13 cellular contexts compared by ENCODE assay signal in the genomic region with DNA sequence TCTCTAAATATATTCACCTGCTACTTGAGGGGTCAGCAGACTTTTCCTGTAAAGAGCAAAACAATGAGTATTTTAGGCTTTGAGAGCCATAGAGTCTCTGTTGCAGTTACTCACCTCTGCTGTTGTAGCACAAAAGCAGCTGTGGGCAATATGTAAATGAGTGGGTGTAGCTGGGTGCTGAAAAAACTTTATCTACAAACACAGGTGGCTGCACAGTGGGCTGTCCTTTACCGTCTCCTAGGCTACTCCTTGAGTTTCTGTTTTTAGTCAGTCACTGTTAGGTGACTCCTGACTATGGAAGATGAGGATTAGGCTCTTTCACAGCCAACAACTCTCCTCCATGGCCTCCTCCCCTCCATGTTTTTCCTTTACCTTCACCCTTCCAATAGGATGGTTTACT.
DNase-seq lines count a peak whose midpoint lies in the region; ATAC-seq and TF ChIP-seq lines count a peak whose summit lies in the region.
"Had no signal": no experiment of that assay in that cellular context is flagged by ENCODE, and none has a peak within 500 bp of the region (broad histone marks: within the 10 kb centered on the region; RNA-seq: fewer than 3 reads in every experiment).

No MANE protein-coding gene starts in this region.

- TF ChIP-seq CTCF in activated B cell treated with CpG ODN at 0.5 μM for 24 hours (IDR thresholded peaks at IDR 0.05), result no peak

- peak overlapping the region; percentile 70 for H3K4me3 Mint-ChIP-seq in activated B cell treated with CpG ODN at 0.5 μM for 24 hours
- H3K4me3 Mint-ChIP-seq: CD8-positive, alpha-beta T cell had no signal

- H3K36me3 Mint-ChIP-seq in activated B cell treated with CpG ODN at 0.5 μM for 24 hours (ENCODE audit: low read depth), result peaks cover 16% of the 10 kb centered on the region
- H3K36me3 Mint-ChIP-seq: CD8-positive, alpha-beta T cell had no signal

- intact Hi-C loops in activated B cell treated with CpG ODN at 0.5 μM for 24 hours (cut with micrococcal nuclease) (loop anchor here (1.0 to 5.0 kb wide), 3 partner anchors 16 to 203 kb away; no protein-coding TSS in a partner anchor), posterior vena cava (cut with DNase I) (no loop called here)

- ATAC-seq in GM19397 (IDR thresholded peaks at IDR 0.05; ENCODE audit: unreplicated experiment), result peak; percentile 53
- peak; percentile 91 for ATAC-seq in HG03439 (IDR thresholded peaks at IDR 0.05; ENCODE audit: unreplicated experiment)
- ATAC-seq in activated B cell treated with CpG ODN at 0.5 μM for 24 hours (ENCODE audit: low read depth), result peak; percentile 65
- ATAC-seq: CD8-positive, alpha-beta T cell had no signal

- H3K27ac Mint-ChIP-seq in activated B cell treated with CpG ODN at 0.5 μM for 24 hours, result peak overlapping the region; percentile 93
- H3K27ac Mint-ChIP-seq: CD8-positive, alpha-beta T cell had no signal

- H3K27me3 Mint-ChIP-seq in activated B cell treated with CpG ODN at 0.5 μM for 24 hours, result no peaks in the 10 kb centered on the region

- peak; percentile 8 for DNase-seq in COLO668 (lab: John Stamatoyannopoulos, UW; ENCODE audit: unreplicated experiment)
- no peak for DNase-seq in activated B cell treated with CpG ODN at 0.5 μM for 24 hours
- no peak for DNase-seq in GOT3 (lab: John Stamatoyannopoulos, UW)
- no peak for DNase-seq in NCI-H1694 treated with DMSO at 0.1 percent for 48 hours (lab: John Stamatoyannopoulos, UW)
- no peak for DNase-seq in midbrain (lab: John Stamatoyannopoulos, UW)
- no peak for DNase-seq in posterior vena cava (ENCODE audit: low spot score)
- DNase-seq: activated CD8-positive, alpha-beta memory T cell treated with anti-CD3 and anti-CD28 coated beads, Interleukin-2, amount 50 U/mL, for 4 hours; CD8-positive, alpha-beta T cell; foreskin melanocyte; NCI-H2029 treated with DMSO at 0.1 percent for 48 hours; stimulated activated CD8-positive, alpha-beta memory T cell treated with anti-CD3 and anti-CD28 coated beads, Interleukin-4, amount 100 ng/mL, for 48 hours had no signal

- peaks cover 72% of the 10 kb centered on the region for H3K4me1 Mint-ChIP-seq in activated B cell treated with CpG ODN at 0.5 μM for 24 hours

- POLR2A ChIA-PET in activated B cell treated with CpG ODN at 0.5 μM for 24 hours (lab: Charles Lee), result interaction anchor here (0.7 to 1.2 kb wide), 4 partner anchors 15 to 198 kb away, joined by 3 to 8 read pairs (median 6); no protein-coding TSS in a partner anchor

- CTCF ChIA-PET in activated B cell treated with CpG ODN at 0.5 μM for 24 hours (lab: Charles Lee), result interaction anchor here (0.7 to 0.8 kb wide), 2 partner anchors 21 to 42 kb away, joined by 3 read pairs; no protein-coding TSS in a partner anchor

- peaks cover 16% of the 10 kb centered on the region for H3K9me3 Mint-ChIP-seq in activated B cell treated with CpG ODN at 0.5 μM for 24 hours
- H3K9me3 Mint-ChIP-seq: CD8-positive, alpha-beta T cell had no signal
